In genomic region chr6:127290391-127290963, GRCh38 we compare ENCODE assay signal across 11 cellular contexts. TPM values are rescaled to one million over a fixed set of nuclear protein-coding genes. Genes with fewer than 3 reads are reported as not detected.
DNase-seq lines count a peak whose midpoint lies in the region; ATAC-seq, FAIRE-seq and TF ChIP-seq lines count a peak whose summit lies in the region.
"Had no signal": no experiment of that assay in that cellular context is flagged by ENCODE, and none has a peak within 500 bp of the region (broad histone marks: within the 10 kb centered on the region; RNA-seq: fewer than 3 reads in every experiment).

No MANE protein-coding gene starts in this region.

- no peaks in the 10 kb centered on the region for H3K27me3 ChIP-seq in tibial artery
- H3K27me3 ChIP-seq: right lobe of liver had no signal

- FAIRE-seq in GM12892 (lab: Jason Lieb, UNC) (peak; percentile 40), H54 (lab: Jason Lieb, UNC) (no peak)

- peaks cover 21 to 26% (median 26%) of the 10 kb centered on the region in 3 donors for H3K36me3 ChIP-seq in tibial artery

- peaks cover 17% of the 10 kb centered on the region for H3K4me1 Mint-ChIP-seq in memory B cell

- no peaks in the 10 kb centered on the region for H3K9me3 ChIP-seq in tibial artery
- H3K9me3 ChIP-seq: Caco-2, right lobe of liver had no signal

- ATAC-seq in GM21526 (IDR thresholded peaks at IDR 0.05; ENCODE audit: low FRiP score, unreplicated experiment), result peak; percentile 39
- ATAC-seq in HG03520 (IDR thresholded peaks at IDR 0.05; ENCODE audit: unreplicated experiment), result peak; percentile 28
- no peak for ATAC-seq in memory B cell (ENCODE audit: low read depth)
- no peak for ATAC-seq in HG02623 (IDR thresholded peaks at IDR 0.05; ENCODE audit: unreplicated experiment)

- intact Hi-C loops in tibial artery (cut with DNase I; ENCODE audit: low total_unique reads), result no loop called here

- DNase-seq in GM12892 (ENCODE audit: insufficient read length) (no peak), memory B cell (ENCODE audit: low spot score in 2 of 2) (no peak), tibial artery (no peak), H54 (ENCODE audit: insufficient read length, low spot score) (no peak), SK-N-DZ (ENCODE audit: low spot score) (no peak)
- DNase-seq: Caco-2, foreskin melanocyte, right lobe of liver had no signal

- TF ChIP-seq CTCF in tibial artery (IDR thresholded peaks at IDR 0.05), result no peak

- H3K27me3 Mint-ChIP-seq in memory B cell, result no peaks in the 10 kb centered on the region

- no peak for TF ChIP-seq POLR2A in GM12892 (IDR thresholded peaks at IDR 0.05; ENCODE audit: low read depth, low read length)
- TF ChIP-seq POLR2A in H54 (IDR thresholded peaks at IDR 0.05; ENCODE audit: low read depth, low read length), result no peak

- H3K4me1 ChIP-seq in tibial artery, result peaks cover 0 to 32% (median 10%) of the 10 kb centered on the region in 4 donors
- H3K4me1 ChIP-seq: Caco-2 had no signal

- H3K36me3 Mint-ChIP-seq in memory B cell, result peaks cover 22% of the 10 kb centered on the region

- H3K4me3 ChIP-seq in tibial artery, result no peak overlapping the region
- H3K4me3 ChIP-seq: right lobe of liver had no signal

- no peaks in the 10 kb centered on the region for H3K9me3 Mint-ChIP-seq in memory B cell

- H3K27ac Mint-ChIP-seq in memory B cell, result peak overlapping the region; percentile 87

- peak overlapping the region; percentile 38 for H3K4me3 Mint-ChIP-seq in memory B cell

- no peak overlapping the region for H3K27ac ChIP-seq in tibial artery
- H3K27ac ChIP-seq: right lobe of liver had no signal

RNA-seq across cellular contexts. Expression of gene RNF146, which starts 23.8 kb away (rescaled TPM):
- polyA plus RNA-seq in GM12892 (2012; ENCODE audit: missing spikeins), result 13.7 TPM
- polyA plus RNA-seq in SK-N-DZ (2014; cell fraction: cytosol; rRNA removed), result 43.2 and 43.3 TPM in 2 replicates
- polyA plus RNA-seq in SK-N-DZ (2014; cell fraction: nucleus; rRNA removed), result 92.5 and 95.2 TPM in 2 replicates

RNA-seq across cellular contexts. Expression of gene ECHDC1, which starts 52.9 kb away (rescaled TPM):
- 57.2 TPM for polyA plus RNA-seq in GM12892 (2012; ENCODE audit: missing spikeins)
- 125 and 185 TPM in 2 replicates for polyA plus RNA-seq in SK-N-DZ (2014; cell fraction: cytosol; rRNA removed)
- 69.4 and 88.2 TPM in 2 replicates for polyA plus RNA-seq in SK-N-DZ (2014; cell fraction: nucleus; rRNA removed)

Comparison
In these comparisons a context has a peak if more than half of its experiments do, and no peak if none do; other contexts are left out.
1. ATAC-seq: peak in GM21526 (single experiment) and HG03520 (single experiment); none in memory B cell (single experiment) and HG02623 (single experiment).